ENCODE assay signal across 13 cellular contexts in genomic region chr5:146962801-146963355, GRCh38.
DNase-seq lines count a peak whose midpoint lies in the region; ATAC-seq, FAIRE-seq and TF ChIP-seq lines count a peak whose summit lies in the region.
"Had no signal": no experiment of that assay in that cellular context is flagged by ENCODE, and none has a peak within 500 bp of the region (broad histone marks: within the 10 kb centered on the region; RNA-seq: fewer than 3 reads in every experiment).

No MANE protein-coding gene starts in this region.

- H3K36me3 ChIP-seq in H1 (ENCODE audit: control insufficient read depth in 2 of 4, insufficient read depth in 4 of 4, low read length in 3 of 4) = no peaks in the 10 kb centered on the region
- no peaks in the 10 kb centered on the region for H3K36me3 ChIP-seq in esophagus squamous epithelium
- H3K36me3 ChIP-seq: MG63 had no signal

- no peak overlapping the region for H4K91ac ChIP-seq in H1 (replicated peaks; ENCODE audit: insufficient read length, low read length)

- H3K9me3 ChIP-seq in H1 (ENCODE audit: insufficient read depth in 2 of 2, low read depth in 1 of 2, low read length in 1 of 2) (no peaks in the 10 kb centered on the region), esophagus squamous epithelium (no peaks in the 10 kb centered on the region)
- H3K9me3 ChIP-seq: MG63 had no signal

- no peaks in the 10 kb centered on the region for H3K23me2 ChIP-seq in H1 (ENCODE audit: low read depth, low read length)

- peak overlapping the region; percentile 13; the same call in 1 of the 2 replicates for H2AFZ ChIP-seq in H1 (ENCODE audit: low read length)

- peak; percentile 10 for DNase-seq in NCI-H1436 treated with DMSO at 0.1 percent for 48 hours (lab: John Stamatoyannopoulos, UW)
- DNase-seq in NCI-H1436 (lab: John Stamatoyannopoulos, UW) = no peak
- DNase-seq in NB4 (ENCODE audit: low read depth) = peak; percentile 43
- DNase-seq in H1 (ENCODE audit: low read depth in 1 of 2, low spot score in 2 of 2) = no peak
- DNase-seq in renal cortical epithelial cell (ENCODE audit: low read depth) = peak; percentile 88
- DNase-seq in esophagus squamous epithelium (lab: John Stamatoyannopoulos, UW) = no peak
- no peak for DNase-seq in NCI-H2081 (lab: John Stamatoyannopoulos, UW)
- DNase-seq: activated CD4-positive, alpha-beta T cell treated with anti-CD3 and anti-CD28 coated beads for 48 hours; MG63; NCI-H524; T-cell had no signal

- H2BK12ac ChIP-seq in H1 (ENCODE audit: low read depth, low read length) = no peak overlapping the region

- no peak overlapping the region for H3K4me3 ChIP-seq in NB4 (ENCODE audit: low read depth, low read length)
- no peak overlapping the region for H3K4me3 ChIP-seq in H1 (ENCODE audit: extremely low read depth in 1 of 4, insufficient read depth in 2 of 4, low read depth in 3 of 4, low read length in 4 of 4)
- H3K4me3 ChIP-seq in esophagus squamous epithelium = no peak overlapping the region
- H3K4me3 ChIP-seq: MG63 had no signal

- H3K79me1 ChIP-seq in H1 (ENCODE audit: low read depth, low read length) = no peaks in the 10 kb centered on the region

- H3K23ac ChIP-seq in H1 (ENCODE audit: insufficient read length) = no peak overlapping the region

- no peak overlapping the region for H3K4ac ChIP-seq in H1 (replicated peaks; ENCODE audit: insufficient read length, low read depth, low read length)

- H4K20me1 ChIP-seq in H1 (replicated peaks in 1 of 2; ENCODE audit: control insufficient read depth in 1 of 2, insufficient read depth in 2 of 2, low read length in 2 of 2) = no peaks in the 10 kb centered on the region

- no peak for TF ChIP-seq RAD21 in H1 (IDR thresholded peaks at IDR 0.05 in 1 of 2, conservative IDR thresholded peaks at IDR 0.05 in 1 of 2; ENCODE audit: low read depth in 2 of 2, low read length in 2 of 2)

- no peak overlapping the region for H2BK15ac ChIP-seq in H1 (ENCODE audit: low read length)

- H3K18ac ChIP-seq in H1 (ENCODE audit: extremely low read depth, low read length) = no peak overlapping the region

- H2BK120ac ChIP-seq in H1 (replicated peaks; ENCODE audit: low read depth, low read length) = no peak overlapping the region

- POLR2A ChIA-PET in H1 (lab: Charles Lee; ENCODE audit: partially characterized antibody) = no interaction called here

- H3K27me3 ChIP-seq in H1 (replicated peaks in 1 of 4; ENCODE audit: control insufficient read depth in 3 of 4, extremely low read depth in 1 of 4, insufficient read depth in 3 of 4, low read length in 3 of 4) (no peaks in the 10 kb centered on the region), esophagus squamous epithelium (no peaks in the 10 kb centered on the region)
- H3K27me3 ChIP-seq: MG63 had no signal

- H3K4me2 ChIP-seq in H1 (ENCODE audit: insufficient read depth in 1 of 2, low read depth in 2 of 2, low read length in 2 of 2) = no peak overlapping the region

- TF ChIP-seq EP300 in H1 (IDR thresholded peaks at IDR 0.05; ENCODE audit: borderline replicate concordance in 1 of 2, low read depth in 2 of 2, low read length in 2 of 2) = no peak

- TF ChIP-seq POLR2A in NB4 (IDR thresholded peaks at IDR 0.05; ENCODE audit: extremely low read depth, insufficient read length) = no peak
- TF ChIP-seq POLR2A in H1 (IDR thresholded peaks at IDR 0.05; ENCODE audit: control extremely low read depth in 1 of 2, low read depth in 2 of 2, low read length in 2 of 2) = no peak
- TF ChIP-seq POLR2A in esophagus squamous epithelium (IDR thresholded peaks at IDR 0.05) = no peak

- no peak overlapping the region for H4K5ac ChIP-seq in H1 (ENCODE audit: insufficient read length, low read depth, low read length)

- CTCF ChIA-PET in H1 (lab: Charles Lee; ENCODE audit: partially characterized antibody) = interaction anchor here (0.7 to 8.0 kb wide), 7 partner anchors 13 to 430 kb away, joined by 3 to 123 read pairs (median 7); no protein-coding TSS in a partner anchor

- H4K8ac ChIP-seq in H1 (ENCODE audit: extremely low read depth, insufficient read depth, low read length) = no peak overlapping the region

- intact Hi-C loops in esophagus squamous epithelium (cut with DNase I) = no loop called here

- H3K9ac ChIP-seq in H1 (replicated peaks in 1 of 4; ENCODE audit: extremely low read depth in 1 of 4, low read depth in 3 of 4, low read length in 3 of 4) = no peak overlapping the region

- H3K79me2 ChIP-seq in H1 (ENCODE audit: control insufficient read depth in 1 of 2, insufficient read depth in 2 of 2, low read length in 2 of 2) = no peaks in the 10 kb centered on the region

- no peak for ATAC-seq in HG03175 (IDR thresholded peaks at IDR 0.05; ENCODE audit: unreplicated experiment)
- ATAC-seq: T-cell had no signal

- H3K4me1 ChIP-seq in H1 (replicated peaks in 1 of 4; ENCODE audit: control insufficient read depth in 3 of 4, insufficient read depth in 4 of 4, low read length in 3 of 4) (no peaks in the 10 kb centered on the region; a peak in 1 of 7 replicates), esophagus squamous epithelium (peaks cover 0 to 7% (median 0%) of the 10 kb centered on the region in 3 donors)

- WGBS in H1 (ENCODE audit: extremely low coverage in 1 of 2, insufficient coverage in 1 of 2, insufficient read length in 1 of 2, insufficient replicate concordance in 2 of 2, low coverage in 1 of 2, low lambda C conversion rate in 2 of 2, missing lambda C conversion rate in 1 of 2), 2 experiments = 89% methylated on average over 1 of the region's 1 CpG; no CpG with 5 or more reads in 1 of the 2 experiments
- 89 to 100% methylated on average over 1 of the region's 1 CpG for WGBS in esophagus squamous epithelium, 2 donors

- no peak overlapping the region for H3K56ac ChIP-seq in H1 (replicated peaks; ENCODE audit: insufficient read length, low read depth, low read length)

- no peak for TF ChIP-seq CTCF in NB4 (IDR thresholded peaks at IDR 0.05; ENCODE audit: low read depth, low read length)
- no peak for TF ChIP-seq CTCF in H1 (IDR thresholded peaks at IDR 0.05; ENCODE audit: control extremely low read depth in 1 of 3, insufficient read depth in 1 of 3, low read depth in 1 of 3, low read length in 3 of 3)
- TF ChIP-seq CTCF in esophagus squamous epithelium (IDR thresholded peaks at IDR 0.05) = no peak

- no peak overlapping the region for H2AK5ac ChIP-seq in H1 (ENCODE audit: low read depth, low read length)

- H2BK5ac ChIP-seq in H1 (ENCODE audit: low read depth, low read length) = no peak overlapping the region

- no peak overlapping the region for H3K27ac ChIP-seq in H1 (ENCODE audit: low read depth, low read length)
- no peak overlapping the region for H3K27ac ChIP-seq in esophagus squamous epithelium

- H2BK20ac ChIP-seq in H1 (ENCODE audit: low read length) = no peak overlapping the region

- H3K14ac ChIP-seq in H1 (ENCODE audit: insufficient read length) = no peak overlapping the region

- FAIRE-seq in H1 (lab: Jason Lieb, UNC) = no peak
- FAIRE-seq: A204.1 had no signal

TF ChIP-seq in H1, 55 proteins besides CTCF, POLR2A, EP300 and RAD21:
- TF ChIP-seq KDM1A (IDR thresholded peaks at IDR 0.05; ENCODE audit: borderline replicate concordance, low read length) (no peak), SP2 (IDR thresholded peaks at IDR 0.05; ENCODE audit: low read length) (no peak), SIX5 (IDR thresholded peaks at IDR 0.05; ENCODE audit: low read depth, low read length) (no peak), USF2 (IDR thresholded peaks at IDR 0.05; ENCODE audit: low read length) (no peak), POU5F1 (IDR thresholded peaks at IDR 0.05; ENCODE audit: low read depth, low read length) (no peak), SAP30 (IDR thresholded peaks at IDR 0.05; ENCODE audit: insufficient read depth, insufficient replicate concordance, low read length) (no peak), HDAC6 (IDR thresholded peaks at IDR 0.05; ENCODE audit: low read depth, low read length) (no peak), CREB1 (IDR thresholded peaks at IDR 0.05) (no peak), PHF8 (conservative IDR thresholded peaks at IDR 0.05; ENCODE audit: low read depth, low read length) (no peak), RFX5 (IDR thresholded peaks at IDR 0.05; ENCODE audit: borderline replicate concordance, low read depth, low read length) (no peak), BACH1 (IDR thresholded peaks at IDR 0.05; ENCODE audit: low read length) (no peak), ASH2L (IDR thresholded peaks at IDR 0.05; ENCODE audit: low read length) (no peak), SUZ12 (IDR thresholded peaks at IDR 0.05; ENCODE audit: low read length) (no peak), SIN3A (conservative IDR thresholded peaks at IDR 0.05 in 1 of 2, IDR thresholded peaks at IDR 0.05 in 1 of 2; ENCODE audit: low read depth in 1 of 2, low read length in 2 of 2) (no peak)
TF ChIP-seq in H1: peak in this region for 0.

Comparison
In these comparisons a context has a peak if more than half of its experiments do, and no peak if none do; other contexts are left out.
1. DNase-seq: peak in NCI-H1436 treated with DMSO at 0.1 percent for 48 hours (single experiment), NB4 (single experiment) and renal cortical epithelial cell (single experiment); none in NCI-H1436 (single experiment), H1 (0 of 2), esophagus squamous epithelium (single experiment) and NCI-H2081 (0 of 2).